12 cellular contexts compared by ENCODE assay signal in the genomic region with DNA sequence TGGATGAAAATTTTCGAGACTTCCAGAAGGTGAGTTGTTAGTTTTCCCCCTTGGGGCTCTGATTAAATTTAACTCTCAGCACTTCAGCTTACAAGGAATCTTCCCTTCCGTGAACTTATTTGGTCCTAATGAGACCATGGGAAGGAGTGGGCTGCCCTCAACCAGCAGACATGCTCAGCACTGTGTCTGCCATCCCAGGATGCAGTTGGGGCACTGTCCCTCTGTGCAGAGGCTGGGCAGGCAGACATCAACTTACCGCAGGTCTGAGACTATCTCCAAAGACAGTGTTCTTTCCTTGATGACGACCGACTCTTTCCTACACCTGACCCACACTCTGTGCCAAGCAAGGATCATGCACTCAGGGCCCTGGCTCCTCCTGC. TPM values are rescaled to one million over a fixed set of nuclear protein-coding genes. Genes with fewer than 3 reads are reported as not detected.
DNase-seq lines count a peak whose midpoint lies in the region; ATAC-seq and TF ChIP-seq lines count a peak whose summit lies in the region.
"Had no signal": no experiment of that assay in that cellular context is flagged by ENCODE, and none has a peak within 500 bp of the region (broad histone marks: within the 10 kb centered on the region; RNA-seq: fewer than 3 reads in every experiment).

No MANE protein-coding gene starts in this region.

- TF ChIP-seq CTCF in psoas muscle (IDR thresholded peaks at IDR 0.05) = no peak
- no peak for TF ChIP-seq CTCF in upper lobe of left lung (IDR thresholded peaks at IDR 0.05)

- peak overlapping the region; percentile 13 for H3K4me3 Mint-ChIP-seq in activated CD4-positive, alpha-beta T cell treated with anti-CD3 and anti-CD28 coated beads for 36 hours
- peak overlapping the region; percentile 79 to 87 (median 82) for H3K4me3 Mint-ChIP-seq in IgD-negative memory B cell
- no peak overlapping the region for H3K4me3 Mint-ChIP-seq in activated naive CD8-positive, alpha-beta T cell treated with anti-CD3 and anti-CD28 coated beads for 36 hours
- H3K4me3 Mint-ChIP-seq: neural crest cell had no signal

- H3K27me3 ChIP-seq in psoas muscle (ENCODE audit: insufficient read depth in 3 of 3, low read length in 2 of 3) (no peaks in the 10 kb centered on the region), upper lobe of left lung (no peaks in the 10 kb centered on the region)

- CTCF ChIA-PET in activated CD4-positive, alpha-beta T cell treated with anti-CD3 and anti-CD28 coated beads for 36 hours (lab: Charles Lee) = interaction anchor here (0.7 to 2.2 kb wide), 4 partner anchors 9 to 42 kb away, joined by 3 to 11 read pairs (median 10); no protein-coding TSS in a partner anchor

- no peaks in the 10 kb centered on the region for H3K27me3 Mint-ChIP-seq in activated CD4-positive, alpha-beta T cell treated with anti-CD3 and anti-CD28 coated beads for 36 hours
- no peaks in the 10 kb centered on the region for H3K27me3 Mint-ChIP-seq in IgD-negative memory B cell
- H3K27me3 Mint-ChIP-seq in activated naive CD8-positive, alpha-beta T cell treated with anti-CD3 and anti-CD28 coated beads for 36 hours = no peaks in the 10 kb centered on the region

- ATAC-seq in activated CD4-positive, alpha-beta T cell treated with anti-CD3 and anti-CD28 coated beads for 36 hours = no peak
- ATAC-seq in psoas muscle = peak in 1 of 4 donors; percentile 9
- ATAC-seq in upper lobe of left lung (ENCODE audit: low FRiP score in 2 of 2) = no peak

- H3K4me3 ChIP-seq in psoas muscle (no peak overlapping the region), upper lobe of left lung (no peak overlapping the region)

- peaks cover 32% of the 10 kb centered on the region for H3K36me3 Mint-ChIP-seq in activated CD4-positive, alpha-beta T cell treated with anti-CD3 and anti-CD28 coated beads for 36 hours (ENCODE audit: low read depth)
- peaks cover 2% of the 10 kb centered on the region for H3K36me3 Mint-ChIP-seq in IgD-negative memory B cell
- H3K36me3 Mint-ChIP-seq in activated naive CD8-positive, alpha-beta T cell treated with anti-CD3 and anti-CD28 coated beads for 36 hours = peaks cover 19% of the 10 kb centered on the region

- WGBS in psoas muscle, 3 donors = 56 to 83% (median 68%) methylated on average over 5 of the region's 5 CpGs
- 90 to 95% methylated on average over 4 to 5 of the region's 5 CpGs for WGBS in upper lobe of left lung, 2 donors

- no peak for TF ChIP-seq POLR2A in upper lobe of left lung (IDR thresholded peaks at IDR 0.05)

- H3K27ac Mint-ChIP-seq in activated CD4-positive, alpha-beta T cell treated with anti-CD3 and anti-CD28 coated beads for 36 hours = peak overlapping the region; percentile 81
- H3K27ac Mint-ChIP-seq in IgD-negative memory B cell = peak overlapping the region; percentile 95 to 100 (median 100)
- peak overlapping the region; percentile 76 for H3K27ac Mint-ChIP-seq in activated naive CD8-positive, alpha-beta T cell treated with anti-CD3 and anti-CD28 coated beads for 36 hours

- no peak for DNase-seq in activated CD4-positive, alpha-beta T cell treated with anti-CD3 and anti-CD28 coated beads for 36 hours
- no peak for DNase-seq in activated CD4-positive, alpha-beta T cell treated with anti-CD3 and anti-CD28 coated beads for 1 hour
- no peak for DNase-seq in activated naive CD8-positive, alpha-beta T cell treated with anti-CD3 and anti-CD28 coated beads for 36 hours
- DNase-seq in psoas muscle (no peak), DMS 273 treated with DMSO at 0.1 percent for 48 hours (lab: John Stamatoyannopoulos, UW) (no peak), NCI-H82 treated with DMSO at 0.1 percent for 48 hours (lab: John Stamatoyannopoulos, UW; ENCODE audit: unreplicated experiment) (no peak), upper lobe of left lung (no peak)
- DNase-seq: NCI-H2029 treated with DMSO at 0.1 percent for 48 hours, NCI-H82, SIG-M5 had no signal

- peaks cover 93% of the 10 kb centered on the region for H3K4me1 Mint-ChIP-seq in activated CD4-positive, alpha-beta T cell treated with anti-CD3 and anti-CD28 coated beads for 36 hours
- peaks cover 75 to 91% (median 78%) of the 10 kb centered on the region in 3 donors for H3K4me1 Mint-ChIP-seq in IgD-negative memory B cell
- H3K4me1 Mint-ChIP-seq in activated naive CD8-positive, alpha-beta T cell treated with anti-CD3 and anti-CD28 coated beads for 36 hours = peaks cover 82% of the 10 kb centered on the region

- intact Hi-C loops in activated CD4-positive, alpha-beta T cell treated with anti-CD3 and anti-CD28 coated beads for 36 hours (cut with DNase I, micrococcal nuclease) = loop anchor here in 1 of 2 experiments (1.0 to 2.0 kb wide), 2 partner anchors 9 to 21 kb away; no protein-coding TSS in a partner anchor
- intact Hi-C loops in psoas muscle (cut with DNase I) = no loop called here

- H3K4me1 ChIP-seq in psoas muscle (peaks cover 81% of the 10 kb centered on the region), upper lobe of left lung (peaks cover 31 to 48% (median 45%) of the 10 kb centered on the region in 4 donors)

- peak overlapping the region; percentile 48 for H3K27ac ChIP-seq in psoas muscle
- H3K27ac ChIP-seq in upper lobe of left lung = peak overlapping the region in 1 of 4 donors; percentile 80

- H3K9me3 Mint-ChIP-seq in activated CD4-positive, alpha-beta T cell treated with anti-CD3 and anti-CD28 coated beads for 36 hours (ENCODE audit: low read depth) = no peaks in the 10 kb centered on the region
- no peaks in the 10 kb centered on the region for H3K9me3 Mint-ChIP-seq in IgD-negative memory B cell
- H3K9me3 Mint-ChIP-seq in activated naive CD8-positive, alpha-beta T cell treated with anti-CD3 and anti-CD28 coated beads for 36 hours = peaks cover 2% of the 10 kb centered on the region
- H3K9me3 Mint-ChIP-seq: neural crest cell had no signal

- H3K36me3 ChIP-seq in psoas muscle (ENCODE audit: insufficient read depth in 1 of 2, low read depth in 1 of 2) = no peaks in the 10 kb centered on the region
- no peaks in the 10 kb centered on the region for H3K36me3 ChIP-seq in upper lobe of left lung

- no peaks in the 10 kb centered on the region for H3K9me3 ChIP-seq in psoas muscle
- H3K9me3 ChIP-seq in upper lobe of left lung = no peaks in the 10 kb centered on the region

- TF ChIP-seq EP300 in upper lobe of left lung (IDR thresholded peaks at IDR 0.05) = no peak

- POLR2A ChIA-PET in activated CD4-positive, alpha-beta T cell treated with anti-CD3 and anti-CD28 coated beads for 36 hours (lab: Charles Lee) = interaction anchor here (1.5 to 5.1 kb wide), 3 partner anchors 11 to 66 kb away, joined by 6 to 67 read pairs (median 7); a partner anchor contains a TSS

RNA-seq across cellular contexts. Expression of a gene that starts 36.7 kb away (rescaled TPM):
- total RNA-seq in activated CD4-positive, alpha-beta T cell treated with anti-CD3 and anti-CD28 coated beads for 36 hours = 10 to 100 TPM; 63.7 to 64.2 TPM
- polyA plus RNA-seq in IgD-negative memory B cell (70.2 TPM), psoas muscle (10 to 100 TPM; 16.3 to 45.7 (median 19.5) TPM)
- total RNA-seq in activated naive CD8-positive, alpha-beta T cell treated with anti-CD3 and anti-CD28 coated beads for 36 hours = 10 to 100 TPM; 49.0 to 50.5 TPM
- total RNA-seq in psoas muscle (10 to 100 TPM; 21.6 to 31.9 (median 30.5) TPM), upper lobe of left lung (10 to 100 TPM; 27.2 to 67.6 (median 45.0) TPM)
